Comparison of ENCODE assay signal across 1 cellular context in the genomic region with DNA sequence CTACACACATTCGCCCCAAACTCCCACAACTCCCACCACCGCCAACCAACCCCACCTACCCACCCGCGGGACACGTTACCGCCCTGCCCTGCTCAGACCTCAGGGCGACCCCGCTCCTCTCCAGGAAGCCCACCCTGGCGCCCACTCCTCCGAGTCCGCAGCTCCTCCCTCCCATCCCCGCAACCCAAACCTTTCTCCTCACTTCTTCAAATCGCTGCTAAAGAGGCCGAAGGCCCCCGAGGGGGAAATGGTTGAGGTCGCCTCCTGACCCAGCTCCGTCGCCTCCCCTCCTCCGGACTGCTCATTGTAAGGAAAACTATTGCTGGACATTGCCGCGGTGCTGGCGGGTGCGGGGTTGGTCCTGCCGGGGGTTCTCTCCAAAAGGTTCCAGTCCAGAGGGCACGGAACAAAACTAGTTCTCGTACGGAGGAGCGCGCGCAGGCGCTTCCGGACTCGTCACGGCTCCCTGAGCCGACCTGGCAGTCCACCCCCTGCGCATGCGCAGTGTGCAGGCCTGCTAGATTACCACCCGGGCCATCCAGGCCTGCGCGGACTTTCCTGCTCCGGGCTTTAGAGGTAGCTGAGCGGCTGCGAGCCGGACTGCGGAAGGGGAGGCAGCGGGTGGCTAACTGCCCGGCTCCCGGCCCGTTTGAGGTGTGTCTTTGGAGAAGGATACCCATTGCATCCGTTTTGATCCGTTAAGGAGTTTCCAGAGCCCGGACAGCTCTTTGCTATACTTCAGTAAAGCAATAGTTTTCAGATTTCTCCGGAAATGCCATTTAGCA.
A peak's percentile ranks its signal among the peaks of the same experiment; 100 is the strongest.
TF ChIP-seq lines count a peak whose summit lies in the region.

A gene with protein sequence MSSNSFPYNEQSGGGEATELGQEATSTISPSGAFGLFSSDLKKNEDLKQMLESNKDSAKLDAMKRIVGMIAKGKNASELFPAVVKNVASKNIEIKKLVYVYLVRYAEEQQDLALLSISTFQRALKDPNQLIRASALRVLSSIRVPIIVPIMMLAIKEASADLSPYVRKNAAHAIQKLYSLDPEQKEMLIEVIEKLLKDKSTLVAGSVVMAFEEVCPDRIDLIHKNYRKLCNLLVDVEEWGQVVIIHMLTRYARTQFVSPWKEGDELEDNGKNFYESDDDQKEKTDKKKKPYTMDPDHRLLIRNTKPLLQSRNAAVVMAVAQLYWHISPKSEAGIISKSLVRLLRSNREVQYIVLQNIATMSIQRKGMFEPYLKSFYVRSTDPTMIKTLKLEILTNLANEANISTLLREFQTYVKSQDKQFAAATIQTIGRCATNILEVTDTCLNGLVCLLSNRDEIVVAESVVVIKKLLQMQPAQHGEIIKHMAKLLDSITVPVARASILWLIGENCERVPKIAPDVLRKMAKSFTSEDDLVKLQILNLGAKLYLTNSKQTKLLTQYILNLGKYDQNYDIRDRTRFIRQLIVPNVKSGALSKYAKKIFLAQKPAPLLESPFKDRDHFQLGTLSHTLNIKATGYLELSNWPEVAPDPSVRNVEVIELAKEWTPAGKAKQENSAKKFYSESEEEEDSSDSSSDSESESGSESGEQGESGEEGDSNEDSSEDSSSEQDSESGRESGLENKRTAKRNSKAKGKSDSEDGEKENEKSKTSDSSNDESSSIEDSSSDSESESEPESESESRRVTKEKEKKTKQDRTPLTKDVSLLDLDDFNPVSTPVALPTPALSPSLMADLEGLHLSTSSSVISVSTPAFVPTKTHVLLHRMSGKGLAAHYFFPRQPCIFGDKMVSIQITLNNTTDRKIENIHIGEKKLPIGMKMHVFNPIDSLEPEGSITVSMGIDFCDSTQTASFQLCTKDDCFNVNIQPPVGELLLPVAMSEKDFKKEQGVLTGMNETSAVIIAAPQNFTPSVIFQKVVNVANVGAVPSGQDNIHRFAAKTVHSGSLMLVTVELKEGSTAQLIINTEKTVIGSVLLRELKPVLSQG (minus strand): TSS at position 449 of the 785 bp plus-strand sequence. CDS start 119 bp downstream, at position 330.

TF ChIP-seq in GM12878, 131 proteins besides CTCF, POLR2A, EP300 and RAD21 (continued from another document and continues in another):
- peak; percentile 34 for TF ChIP-seq MEF2B (IDR thresholded peaks at IDR 0.05; ENCODE audit: partially characterized antibody, poor library complexity, severe bottlenecking)
- TF ChIP-seq RCOR1 (conservative IDR thresholded peaks at IDR 0.05; ENCODE audit: low read depth, low read length): no peak
- TF ChIP-seq PAX5 (IDR thresholded peaks at IDR 0.05; ENCODE audit: borderline replicate concordance, low read depth, low read length): peak; percentile 100
- TF ChIP-seq BACH1 (IDR thresholded peaks at IDR 0.05; ENCODE audit: borderline replicate concordance): peak; percentile 10; the same call in 1 of the 2 replicates
- TF ChIP-seq NR2C2 (IDR thresholded peaks at IDR 0.05; ENCODE audit: borderline replicate concordance, control insufficient read depth, insufficient read length, low read depth): no peak
- TF ChIP-seq, protein P1, sequence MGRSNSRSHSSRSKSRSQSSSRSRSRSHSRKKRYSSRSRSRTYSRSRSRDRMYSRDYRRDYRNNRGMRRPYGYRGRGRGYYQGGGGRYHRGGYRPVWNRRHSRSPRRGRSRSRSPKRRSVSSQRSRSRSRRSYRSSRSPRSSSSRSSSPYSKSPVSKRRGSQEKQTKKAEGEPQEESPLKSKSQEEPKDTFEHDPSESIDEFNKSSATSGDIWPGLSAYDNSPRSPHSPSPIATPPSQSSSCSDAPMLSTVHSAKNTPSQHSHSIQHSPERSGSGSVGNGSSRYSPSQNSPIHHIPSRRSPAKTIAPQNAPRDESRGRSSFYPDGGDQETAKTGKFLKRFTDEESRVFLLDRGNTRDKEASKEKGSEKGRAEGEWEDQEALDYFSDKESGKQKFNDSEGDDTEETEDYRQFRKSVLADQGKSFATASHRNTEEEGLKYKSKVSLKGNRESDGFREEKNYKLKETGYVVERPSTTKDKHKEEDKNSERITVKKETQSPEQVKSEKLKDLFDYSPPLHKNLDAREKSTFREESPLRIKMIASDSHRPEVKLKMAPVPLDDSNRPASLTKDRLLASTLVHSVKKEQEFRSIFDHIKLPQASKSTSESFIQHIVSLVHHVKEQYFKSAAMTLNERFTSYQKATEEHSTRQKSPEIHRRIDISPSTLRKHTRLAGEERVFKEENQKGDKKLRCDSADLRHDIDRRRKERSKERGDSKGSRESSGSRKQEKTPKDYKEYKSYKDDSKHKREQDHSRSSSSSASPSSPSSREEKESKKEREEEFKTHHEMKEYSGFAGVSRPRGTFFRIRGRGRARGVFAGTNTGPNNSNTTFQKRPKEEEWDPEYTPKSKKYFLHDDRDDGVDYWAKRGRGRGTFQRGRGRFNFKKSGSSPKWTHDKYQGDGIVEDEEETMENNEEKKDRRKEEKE (IDR thresholded peaks at IDR 0.05): no peak
- TF ChIP-seq, protein P2, sequence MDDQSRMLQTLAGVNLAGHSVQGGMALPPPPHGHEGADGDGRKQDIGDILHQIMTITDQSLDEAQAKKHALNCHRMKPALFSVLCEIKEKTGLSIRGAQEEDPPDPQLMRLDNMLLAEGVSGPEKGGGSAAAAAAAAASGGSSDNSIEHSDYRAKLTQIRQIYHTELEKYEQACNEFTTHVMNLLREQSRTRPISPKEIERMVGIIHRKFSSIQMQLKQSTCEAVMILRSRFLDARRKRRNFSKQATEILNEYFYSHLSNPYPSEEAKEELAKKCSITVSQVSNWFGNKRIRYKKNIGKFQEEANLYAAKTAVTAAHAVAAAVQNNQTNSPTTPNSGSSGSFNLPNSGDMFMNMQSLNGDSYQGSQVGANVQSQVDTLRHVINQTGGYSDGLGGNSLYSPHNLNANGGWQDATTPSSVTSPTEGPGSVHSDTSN (IDR thresholded peaks at IDR 0.05; ENCODE audit: insufficient replicate concordance, low read depth, low read length): peak; percentile 4
- 0 out of 2 replicates have a peak, but pooled peaks have one; percentile 57 for TF ChIP-seq ZNF207 (IDR thresholded peaks at IDR 0.05; ENCODE audit: borderline replicate concordance)
- TF ChIP-seq HDAC6 (IDR thresholded peaks at IDR 0.05; ENCODE audit: unreplicated experiment): no peak
- TF ChIP-seq PAX8 (IDR thresholded peaks at IDR 0.05): no peak
- no peak for TF ChIP-seq ZZZ3 (IDR thresholded peaks at IDR 0.05; ENCODE audit: control insufficient read depth, insufficient read length, low read depth)
- TF ChIP-seq, protein P3, sequence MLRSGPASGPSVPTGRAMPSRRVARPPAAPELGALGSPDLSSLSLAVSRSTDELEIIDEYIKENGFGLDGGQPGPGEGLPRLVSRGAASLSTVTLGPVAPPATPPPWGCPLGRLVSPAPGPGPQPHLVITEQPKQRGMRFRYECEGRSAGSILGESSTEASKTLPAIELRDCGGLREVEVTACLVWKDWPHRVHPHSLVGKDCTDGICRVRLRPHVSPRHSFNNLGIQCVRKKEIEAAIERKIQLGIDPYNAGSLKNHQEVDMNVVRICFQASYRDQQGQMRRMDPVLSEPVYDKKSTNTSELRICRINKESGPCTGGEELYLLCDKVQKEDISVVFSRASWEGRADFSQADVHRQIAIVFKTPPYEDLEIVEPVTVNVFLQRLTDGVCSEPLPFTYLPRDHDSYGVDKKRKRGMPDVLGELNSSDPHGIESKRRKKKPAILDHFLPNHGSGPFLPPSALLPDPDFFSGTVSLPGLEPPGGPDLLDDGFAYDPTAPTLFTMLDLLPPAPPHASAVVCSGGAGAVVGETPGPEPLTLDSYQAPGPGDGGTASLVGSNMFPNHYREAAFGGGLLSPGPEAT (IDR thresholded peaks at IDR 0.05; ENCODE audit: low read depth): peak; percentile 96
- TF ChIP-seq, protein P4, sequence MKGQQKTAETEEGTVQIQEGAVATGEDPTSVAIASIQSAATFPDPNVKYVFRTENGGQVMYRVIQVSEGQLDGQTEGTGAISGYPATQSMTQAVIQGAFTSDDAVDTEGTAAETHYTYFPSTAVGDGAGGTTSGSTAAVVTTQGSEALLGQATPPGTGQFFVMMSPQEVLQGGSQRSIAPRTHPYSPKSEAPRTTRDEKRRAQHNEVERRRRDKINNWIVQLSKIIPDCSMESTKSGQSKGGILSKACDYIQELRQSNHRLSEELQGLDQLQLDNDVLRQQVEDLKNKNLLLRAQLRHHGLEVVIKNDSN (IDR thresholded peaks at IDR 0.05; ENCODE audit: borderline replicate concordance, extremely low read length, insufficient read depth, low read depth, low read length): no peak
- no peak for TF ChIP-seq CEBPB (IDR thresholded peaks at IDR 0.05; ENCODE audit: borderline replicate concordance in 1 of 2, low read depth in 2 of 2, low read length in 2 of 2)
- TF ChIP-seq KAT2A (conservative IDR thresholded peaks at IDR 0.05; ENCODE audit: control insufficient read depth, low read depth, low read length): no peak
- TF ChIP-seq, protein P5, sequence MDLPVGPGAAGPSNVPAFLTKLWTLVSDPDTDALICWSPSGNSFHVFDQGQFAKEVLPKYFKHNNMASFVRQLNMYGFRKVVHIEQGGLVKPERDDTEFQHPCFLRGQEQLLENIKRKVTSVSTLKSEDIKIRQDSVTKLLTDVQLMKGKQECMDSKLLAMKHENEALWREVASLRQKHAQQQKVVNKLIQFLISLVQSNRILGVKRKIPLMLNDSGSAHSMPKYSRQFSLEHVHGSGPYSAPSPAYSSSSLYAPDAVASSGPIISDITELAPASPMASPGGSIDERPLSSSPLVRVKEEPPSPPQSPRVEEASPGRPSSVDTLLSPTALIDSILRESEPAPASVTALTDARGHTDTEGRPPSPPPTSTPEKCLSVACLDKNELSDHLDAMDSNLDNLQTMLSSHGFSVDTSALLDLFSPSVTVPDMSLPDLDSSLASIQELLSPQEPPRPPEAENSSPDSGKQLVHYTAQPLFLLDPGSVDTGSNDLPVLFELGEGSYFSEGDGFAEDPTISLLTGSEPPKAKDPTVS (IDR thresholded peaks at IDR 0.05; ENCODE audit: low read depth, low read length): no peak; the same call in 1 of the 2 replicates
- no peak; the same call in 1 of the 2 replicates for TF ChIP-seq RBBP5 (conservative IDR thresholded peaks at IDR 0.05)
- TF ChIP-seq SUZ12 (IDR thresholded peaks at IDR 0.05; ENCODE audit: unreplicated experiment): no peak
- TF ChIP-seq, protein P6, sequence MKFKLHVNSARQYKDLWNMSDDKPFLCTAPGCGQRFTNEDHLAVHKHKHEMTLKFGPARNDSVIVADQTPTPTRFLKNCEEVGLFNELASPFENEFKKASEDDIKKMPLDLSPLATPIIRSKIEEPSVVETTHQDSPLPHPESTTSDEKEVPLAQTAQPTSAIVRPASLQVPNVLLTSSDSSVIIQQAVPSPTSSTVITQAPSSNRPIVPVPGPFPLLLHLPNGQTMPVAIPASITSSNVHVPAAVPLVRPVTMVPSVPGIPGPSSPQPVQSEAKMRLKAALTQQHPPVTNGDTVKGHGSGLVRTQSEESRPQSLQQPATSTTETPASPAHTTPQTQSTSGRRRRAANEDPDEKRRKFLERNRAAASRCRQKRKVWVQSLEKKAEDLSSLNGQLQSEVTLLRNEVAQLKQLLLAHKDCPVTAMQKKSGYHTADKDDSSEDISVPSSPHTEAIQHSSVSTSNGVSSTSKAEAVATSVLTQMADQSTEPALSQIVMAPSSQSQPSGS (IDR thresholded peaks at IDR 0.05; ENCODE audit: low read length): no peak
- TF ChIP-seq JUNB (IDR thresholded peaks at IDR 0.05): no peak
- TF ChIP-seq, protein P7, sequence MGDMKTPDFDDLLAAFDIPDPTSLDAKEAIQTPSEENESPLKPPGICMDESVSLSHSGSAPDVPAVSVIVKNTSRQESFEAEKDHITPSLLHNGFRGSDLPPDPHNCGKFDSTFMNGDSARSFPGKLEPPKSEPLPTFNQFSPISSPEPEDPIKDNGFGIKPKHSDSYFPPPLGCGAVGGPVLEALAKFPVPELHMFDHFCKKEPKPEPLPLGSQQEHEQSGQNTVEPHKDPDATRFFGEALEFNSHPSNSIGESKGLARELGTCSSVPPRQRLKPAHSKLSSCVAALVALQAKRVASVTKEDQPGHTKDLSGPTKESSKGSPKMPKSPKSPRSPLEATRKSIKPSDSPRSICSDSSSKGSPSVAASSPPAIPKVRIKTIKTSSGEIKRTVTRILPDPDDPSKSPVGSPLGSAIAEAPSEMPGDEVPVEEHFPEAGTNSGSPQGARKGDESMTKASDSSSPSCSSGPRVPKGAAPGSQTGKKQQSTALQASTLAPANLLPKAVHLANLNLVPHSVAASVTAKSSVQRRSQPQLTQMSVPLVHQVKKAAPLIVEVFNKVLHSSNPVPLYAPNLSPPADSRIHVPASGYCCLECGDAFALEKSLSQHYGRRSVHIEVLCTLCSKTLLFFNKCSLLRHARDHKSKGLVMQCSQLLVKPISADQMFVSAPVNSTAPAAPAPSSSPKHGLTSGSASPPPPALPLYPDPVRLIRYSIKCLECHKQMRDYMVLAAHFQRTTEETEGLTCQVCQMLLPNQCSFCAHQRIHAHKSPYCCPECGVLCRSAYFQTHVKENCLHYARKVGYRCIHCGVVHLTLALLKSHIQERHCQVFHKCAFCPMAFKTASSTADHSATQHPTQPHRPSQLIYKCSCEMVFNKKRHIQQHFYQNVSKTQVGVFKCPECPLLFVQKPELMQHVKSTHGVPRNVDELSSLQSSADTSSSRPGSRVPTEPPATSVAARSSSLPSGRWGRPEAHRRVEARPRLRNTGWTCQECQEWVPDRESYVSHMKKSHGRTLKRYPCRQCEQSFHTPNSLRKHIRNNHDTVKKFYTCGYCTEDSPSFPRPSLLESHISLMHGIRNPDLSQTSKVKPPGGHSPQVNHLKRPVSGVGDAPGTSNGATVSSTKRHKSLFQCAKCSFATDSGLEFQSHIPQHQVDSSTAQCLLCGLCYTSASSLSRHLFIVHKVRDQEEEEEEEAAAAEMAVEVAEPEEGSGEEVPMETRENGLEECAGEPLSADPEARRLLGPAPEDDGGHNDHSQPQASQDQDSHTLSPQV (IDR thresholded peaks at IDR 0.05): no peak
- TF ChIP-seq, protein P8, sequence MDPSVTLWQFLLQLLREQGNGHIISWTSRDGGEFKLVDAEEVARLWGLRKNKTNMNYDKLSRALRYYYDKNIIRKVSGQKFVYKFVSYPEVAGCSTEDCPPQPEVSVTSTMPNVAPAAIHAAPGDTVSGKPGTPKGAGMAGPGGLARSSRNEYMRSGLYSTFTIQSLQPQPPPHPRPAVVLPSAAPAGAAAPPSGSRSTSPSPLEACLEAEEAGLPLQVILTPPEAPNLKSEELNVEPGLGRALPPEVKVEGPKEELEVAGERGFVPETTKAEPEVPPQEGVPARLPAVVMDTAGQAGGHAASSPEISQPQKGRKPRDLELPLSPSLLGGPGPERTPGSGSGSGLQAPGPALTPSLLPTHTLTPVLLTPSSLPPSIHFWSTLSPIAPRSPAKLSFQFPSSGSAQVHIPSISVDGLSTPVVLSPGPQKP (IDR thresholded peaks at IDR 0.05; ENCODE audit: low read depth, low read length): peak; percentile 73
- no peak for TF ChIP-seq FOXM1 (IDR thresholded peaks at IDR 0.05; ENCODE audit: low read depth, low read length)
- no peak for TF ChIP-seq NFIC (IDR thresholded peaks at IDR 0.05; ENCODE audit: low read depth, low read length)
- peak; percentile 81; the same call in 1 of the 2 replicates for TF ChIP-seq POLR2AphosphoS2 (IDR thresholded peaks at IDR 0.05; ENCODE audit: low read depth, low read length)
- no peak for TF ChIP-seq MYC (IDR thresholded peaks at IDR 0.05; ENCODE audit: insufficient read depth, insufficient read length, insufficient replicate concordance, low read length, severe bottlenecking)
- no peak for TF ChIP-seq ZNF384 (IDR thresholded peaks at IDR 0.05; ENCODE audit: borderline replicate concordance, low read depth, low read length)
- TF ChIP-seq, protein P9, sequence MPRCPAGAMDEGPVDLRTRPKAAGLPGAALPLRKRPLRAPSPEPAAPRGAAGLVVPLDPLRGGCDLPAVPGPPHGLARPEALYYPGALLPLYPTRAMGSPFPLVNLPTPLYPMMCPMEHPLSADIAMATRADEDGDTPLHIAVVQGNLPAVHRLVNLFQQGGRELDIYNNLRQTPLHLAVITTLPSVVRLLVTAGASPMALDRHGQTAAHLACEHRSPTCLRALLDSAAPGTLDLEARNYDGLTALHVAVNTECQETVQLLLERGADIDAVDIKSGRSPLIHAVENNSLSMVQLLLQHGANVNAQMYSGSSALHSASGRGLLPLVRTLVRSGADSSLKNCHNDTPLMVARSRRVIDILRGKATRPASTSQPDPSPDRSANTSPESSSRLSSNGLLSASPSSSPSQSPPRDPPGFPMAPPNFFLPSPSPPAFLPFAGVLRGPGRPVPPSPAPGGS (IDR thresholded peaks at IDR 0.05; ENCODE audit: borderline replicate concordance, insufficient read depth, low read depth, low read length, poor library complexity, severe bottlenecking): no peak
